Comparison of ENCODE assay signal across 8 cellular contexts in the genomic region with DNA sequence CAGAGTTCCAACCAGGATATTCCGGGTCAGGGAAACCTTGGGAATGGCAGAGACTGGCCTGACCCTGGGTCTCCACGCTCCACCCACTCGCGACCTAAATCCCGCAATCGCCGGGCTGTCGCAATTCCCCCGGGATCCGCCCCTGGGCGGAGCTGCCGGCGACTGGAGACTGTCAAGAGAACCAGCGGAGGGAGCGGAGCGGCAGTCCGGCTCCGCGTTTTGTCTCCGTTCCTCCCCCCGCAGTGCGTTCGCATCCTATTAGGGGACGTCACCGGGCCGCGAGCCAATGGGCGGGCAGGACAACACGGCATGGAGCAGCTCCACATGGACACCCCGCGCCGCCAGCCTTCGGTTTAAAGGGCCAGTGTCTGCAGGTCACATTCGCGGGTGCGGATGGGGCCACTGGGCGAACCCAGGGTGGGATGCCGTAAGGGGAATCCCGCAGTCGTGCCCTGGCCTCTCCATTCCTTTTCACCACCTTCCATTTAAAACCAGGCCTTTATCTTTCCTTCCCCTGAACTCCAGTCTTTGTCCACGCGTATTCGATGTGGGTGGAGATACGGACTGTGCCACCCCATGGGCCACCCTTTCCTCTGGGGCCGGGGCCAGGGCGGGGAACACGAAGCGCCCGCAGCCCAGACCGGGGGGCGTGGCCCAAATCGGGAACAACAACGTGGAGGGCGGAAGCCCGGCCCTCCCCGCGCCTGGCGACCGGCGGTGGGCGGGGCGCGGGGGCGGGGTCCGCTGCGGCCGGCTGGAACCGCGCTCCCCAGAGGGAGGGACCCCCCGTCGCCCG. TPM values are rescaled to one million over a fixed set of nuclear protein-coding genes. Genes with fewer than 3 reads are reported as not detected.
DNase-seq lines count a peak whose midpoint lies in the region; ATAC-seq and TF ChIP-seq lines count a peak whose summit lies in the region.

No MANE protein-coding gene starts in this region.

- H3K4me2 ChIP-seq in SU-DHL-6 (ENCODE audit: low read depth, low read length, poor library complexity, severe bottlenecking), result peak overlapping the region; percentile 76

- DNase-seq in GM06990 (ENCODE audit: extremely low read depth, insufficient read length) (peak; percentile 100), NCI-H128 (lab: John Stamatoyannopoulos, UW; ENCODE audit: unreplicated experiment) (peak; percentile 93), Right ventricle myocardium inferior (ENCODE audit: missing footprints) (peak; percentile 100), osteocyte (ENCODE audit: extremely low spot score, unreplicated experiment) (peak; percentile 100)
- DNase-seq in activated naive CD8-positive, alpha-beta T cell treated with anti-CD3 and anti-CD28 coated beads, Interleukin-2, amount 50 U/mL, for 24 hours, result peak; percentile 99

- H3K9me3 Mint-ChIP-seq in activated naive CD8-positive, alpha-beta T cell treated with anti-CD3 and anti-CD28 coated beads, Interleukin-2, amount 50 U/mL, for 24 hours, result no peaks in the 10 kb centered on the region
- no peaks in the 10 kb centered on the region for H3K9me3 Mint-ChIP-seq in osteocyte (ENCODE audit: unreplicated experiment)

- H3K27me3 ChIP-seq in GM06990 (replicated peaks; ENCODE audit: control insufficient read depth, insufficient read depth, low read length) (no peaks in the 10 kb centered on the region), SU-DHL-6 (ENCODE audit: low read length) (no peaks in the 10 kb centered on the region), thymus (ENCODE audit: control insufficient read depth, insufficient read depth) (no peaks in the 10 kb centered on the region)

- H2AFZ ChIP-seq in SU-DHL-6 (ENCODE audit: low read depth, low read length, severe bottlenecking), result peak overlapping the region; percentile 73

- no peaks in the 10 kb centered on the region for H3K27me3 Mint-ChIP-seq in activated naive CD8-positive, alpha-beta T cell treated with anti-CD3 and anti-CD28 coated beads, Interleukin-2, amount 50 U/mL, for 24 hours
- H3K27me3 Mint-ChIP-seq in osteocyte (ENCODE audit: unreplicated experiment), result no peaks in the 10 kb centered on the region

- TF ChIP-seq CTCF in GM06990 (IDR thresholded peaks at IDR 0.05; ENCODE audit: insufficient read depth, low read length, poor library complexity, severe bottlenecking), result no peak
- TF ChIP-seq CTCF in SU-DHL-6 (IDR thresholded peaks at IDR 0.05; ENCODE audit: insufficient read depth, low read length, poor library complexity, severe bottlenecking), result no peak
- TF ChIP-seq CTCF in osteocyte (IDR thresholded peaks at IDR 0.05), result no peak

- H3K4me3 ChIP-seq in GM06990 (replicated peaks; ENCODE audit: low read depth, low read length) (peak overlapping the region; percentile 61), SU-DHL-6 (ENCODE audit: insufficient read depth, low read length, poor library complexity, severe bottlenecking) (peak overlapping the region; percentile 63), thymus (ENCODE audit: low read length) (peak overlapping the region; percentile 78)

- H3K36me3 ChIP-seq in GM06990 (ENCODE audit: control insufficient read depth, insufficient read depth, low read length), result no peaks in the 10 kb centered on the region
- H3K36me3 ChIP-seq in SU-DHL-6 (ENCODE audit: low read length), result no peaks in the 10 kb centered on the region
- peaks cover 2% of the 10 kb centered on the region for H3K36me3 ChIP-seq in thymus (ENCODE audit: control insufficient read depth, insufficient read depth)

- H3K9me3 ChIP-seq in SU-DHL-6 (ENCODE audit: insufficient read depth, low read length), result no peaks in the 10 kb centered on the region
- peaks cover 2% of the 10 kb centered on the region for H3K9me3 ChIP-seq in thymus (ENCODE audit: control insufficient read depth)

- under 1% methylated on average over 72 of the region's 72 CpGs for WGBS in thymus

- ATAC-seq in HG02642 (IDR thresholded peaks at IDR 0.05; ENCODE audit: poor library complexity, unreplicated experiment) (peak; percentile 63), Right ventricle myocardium inferior (peak; percentile 71)
- ATAC-seq in activated naive CD8-positive, alpha-beta T cell treated with anti-CD3 and anti-CD28 coated beads, Interleukin-2, amount 50 U/mL, for 24 hours, result peak; percentile 56

- intact Hi-C loops in Right ventricle myocardium inferior (cut with DNase I), result loop anchor here (1.0 to 5.0 kb wide), 3 partner anchors 8 to 311 kb away; a partner anchor contains a TSS

- peaks cover 4% of the 10 kb centered on the region; the same call in 1 of the 2 replicates for H3F3A ChIP-seq in SU-DHL-6 (ENCODE audit: insufficient read depth)

- peaks cover 4% of the 10 kb centered on the region; the same call in 1 of the 2 replicates for H4K20me1 ChIP-seq in SU-DHL-6 (ENCODE audit: low read depth, low read length)

- peaks cover 57% of the 10 kb centered on the region for H3K4me1 Mint-ChIP-seq in activated naive CD8-positive, alpha-beta T cell treated with anti-CD3 and anti-CD28 coated beads, Interleukin-2, amount 50 U/mL, for 24 hours
- H3K4me1 Mint-ChIP-seq in osteocyte (ENCODE audit: unreplicated experiment), result peaks cover 66% of the 10 kb centered on the region

- H3K36me3 Mint-ChIP-seq in activated naive CD8-positive, alpha-beta T cell treated with anti-CD3 and anti-CD28 coated beads, Interleukin-2, amount 50 U/mL, for 24 hours (ENCODE audit: low read depth), result no peaks in the 10 kb centered on the region
- no peaks in the 10 kb centered on the region for H3K36me3 Mint-ChIP-seq in osteocyte (ENCODE audit: unreplicated experiment)

- H3K4me3 Mint-ChIP-seq in activated naive CD8-positive, alpha-beta T cell treated with anti-CD3 and anti-CD28 coated beads, Interleukin-2, amount 50 U/mL, for 24 hours, result peak overlapping the region; percentile 96
- peak overlapping the region; percentile 98 for H3K4me3 Mint-ChIP-seq in osteocyte (ENCODE audit: unreplicated experiment)

- H3K9me2 ChIP-seq in SU-DHL-6 (replicated peaks; ENCODE audit: insufficient read depth, low read length), result no peaks in the 10 kb centered on the region

- H3K79me2 ChIP-seq in SU-DHL-6 (ENCODE audit: insufficient read depth, low read length), result no peaks in the 10 kb centered on the region

- H3K27ac ChIP-seq in SU-DHL-6 (ENCODE audit: low read depth, low read length) (peak overlapping the region; percentile 85), thymus (ENCODE audit: low read depth) (peak overlapping the region; percentile 98)

- H3K4me1 ChIP-seq in thymus (ENCODE audit: control insufficient read depth, insufficient read depth, low read length), result peaks cover 24% of the 10 kb centered on the region

- peak overlapping the region; percentile 94 for H3K27ac Mint-ChIP-seq in activated naive CD8-positive, alpha-beta T cell treated with anti-CD3 and anti-CD28 coated beads, Interleukin-2, amount 50 U/mL, for 24 hours
- peak overlapping the region; percentile 99 for H3K27ac Mint-ChIP-seq in osteocyte (ENCODE audit: unreplicated experiment)

- peak overlapping the region; percentile 75 for H3K9ac ChIP-seq in SU-DHL-6 (ENCODE audit: low read length)

RNA-seq across cellular contexts. Expression of a gene that starts 0.8 kb away (rescaled TPM):
- 10.9 TPM for total RNA-seq in Right ventricle myocardium inferior
- 30.4 and 35.6 TPM in 2 replicates for total RNA-seq in osteocyte
- 9.8 TPM for polyA plus RNA-seq in thymus

Comparison
In these comparisons a context has a peak if more than half of its experiments do, and no peak if none do; other contexts are left out.
1. Peak in every context shown above with its lines: DNase-seq, ATAC-seq, H3K4me3 ChIP-seq and H3K27ac ChIP-seq.